In the genomic region with DNA sequence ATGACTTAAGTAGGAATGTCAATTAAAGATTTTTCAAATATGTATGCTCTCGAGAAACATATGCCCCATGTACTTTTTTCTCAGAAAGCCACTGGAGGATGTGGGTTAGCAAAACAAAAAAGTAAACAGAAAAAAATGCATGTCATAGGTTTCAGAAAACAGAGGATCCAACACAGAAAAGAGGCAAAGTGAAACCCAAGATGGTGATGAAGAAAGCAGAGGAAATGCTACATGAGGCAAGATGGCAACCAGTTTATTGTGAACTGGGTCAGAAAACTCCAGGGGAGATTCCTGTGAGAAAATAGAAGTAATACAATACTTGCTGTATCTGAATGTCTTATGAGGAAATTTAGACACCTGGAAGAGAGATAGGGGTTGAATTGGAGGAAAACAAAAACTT, we compare ENCODE assay signal across 28 cellular contexts. TPM values are rescaled to one million over a fixed set of nuclear protein-coding genes. Genes with fewer than 3 reads are reported as not detected.
DNase-seq lines count a peak whose midpoint lies in the region; ATAC-seq and TF ChIP-seq lines count a peak whose summit lies in the region.
"Had no signal": no experiment of that assay in that cellular context is flagged by ENCODE, and none has a peak within 500 bp of the region (broad histone marks: within the 10 kb centered on the region; RNA-seq: fewer than 3 reads in every experiment).

No MANE protein-coding gene starts in this region.

- CTCF ChIA-PET in activated CD8-positive, alpha-beta memory T cell treated with anti-CD3 and anti-CD28 coated beads, Interleukin-2, amount 10 ng/mL, durations not matched to agents 7 days and 5 days (lab: Charles Lee): interaction anchor here (0.7 kb wide), 1 partner anchor 13 kb away, joined by 3 read pairs; no protein-coding TSS in a partner anchor
- CTCF ChIA-PET in activated CD8-positive, alpha-beta T cell treated with anti-CD3 and anti-CD28 coated beads for 36 hours (lab: Charles Lee): no interaction called here

- peaks cover 11% of the 10 kb centered on the region for H3K9me3 Mint-ChIP-seq in activated CD8-positive, alpha-beta memory T cell treated with anti-CD3 and anti-CD28 coated beads, Interleukin-2, amount 10 ng/mL, durations not matched to agents 7 days and 5 days (ENCODE audit: low read depth)
- H3K9me3 Mint-ChIP-seq in activated CD8-positive, alpha-beta T cell treated with anti-CD3 and anti-CD28 coated beads for 36 hours: peaks cover 6% of the 10 kb centered on the region
- peaks cover 9% of the 10 kb centered on the region for H3K9me3 Mint-ChIP-seq in natural killer cell treated with Interleukin-12 subunit alpha and Interleukin-12 subunit beta and Interleukin-15 and Interleukin-18, amount 100 ng/mL, for 72 hours

- ATAC-seq in activated CD8-positive, alpha-beta memory T cell treated with anti-CD3 and anti-CD28 coated beads, Interleukin-2, amount 10 ng/mL, durations not matched to agents 7 days and 5 days: peak; percentile 57
- ATAC-seq in activated CD8-positive, alpha-beta T cell treated with anti-CD3 and anti-CD28 coated beads for 36 hours: peak; percentile 61
- peak; percentile 41 to 85 for ATAC-seq in natural killer cell treated with Interleukin-12 subunit alpha and Interleukin-12 subunit beta and Interleukin-15 and Interleukin-18, amount 100 ng/mL, for 72 hours
- no peak for ATAC-seq in GM21381 (IDR thresholded peaks at IDR 0.05; ENCODE audit: unreplicated experiment)
- ATAC-seq: A549, heart left ventricle, left ventricle myocardium superior had no signal

- peaks cover 20% of the 10 kb centered on the region for H3K4me1 Mint-ChIP-seq in activated CD8-positive, alpha-beta memory T cell treated with anti-CD3 and anti-CD28 coated beads, Interleukin-2, amount 10 ng/mL, durations not matched to agents 7 days and 5 days
- H3K4me1 Mint-ChIP-seq in activated CD8-positive, alpha-beta T cell treated with anti-CD3 and anti-CD28 coated beads for 36 hours (ENCODE audit: low read depth): peaks cover 17% of the 10 kb centered on the region
- H3K4me1 Mint-ChIP-seq in natural killer cell treated with Interleukin-12 subunit alpha and Interleukin-12 subunit beta and Interleukin-15 and Interleukin-18, amount 100 ng/mL, for 72 hours (ENCODE audit: low read depth in 2 of 2): peaks cover 10 to 35% of the 10 kb centered on the region in 2 donors

- no peak for TF ChIP-seq CTCF in GM12865 (IDR thresholded peaks at IDR 0.05; ENCODE audit: insufficient read depth, low read depth, low read length, missing control alignments)
- TF ChIP-seq CTCF in activated CD8-positive, alpha-beta T cell treated with anti-CD3 and anti-CD28 coated beads for 36 hours (IDR thresholded peaks at IDR 0.05): no peak

- POLR2A ChIA-PET in activated CD8-positive, alpha-beta T cell treated with anti-CD3 and anti-CD28 coated beads for 36 hours (lab: Charles Lee): no interaction called here

- peak overlapping the region; percentile 90 for H3K27ac Mint-ChIP-seq in activated CD8-positive, alpha-beta memory T cell treated with anti-CD3 and anti-CD28 coated beads, Interleukin-2, amount 10 ng/mL, durations not matched to agents 7 days and 5 days
- H3K27ac Mint-ChIP-seq in activated CD8-positive, alpha-beta T cell treated with anti-CD3 and anti-CD28 coated beads for 36 hours: peak overlapping the region; percentile 65
- H3K27ac Mint-ChIP-seq in natural killer cell treated with Interleukin-12 subunit alpha and Interleukin-12 subunit beta and Interleukin-15 and Interleukin-18, amount 100 ng/mL, for 72 hours: peak overlapping the region; percentile 61 to 86
- H3K27ac Mint-ChIP-seq: CD4-positive, CD25-positive, alpha-beta regulatory T cell had no signal

- DNase-seq in activated CD8-positive, alpha-beta memory T cell treated with anti-CD3 and anti-CD28 coated beads, Interleukin-2, amount 10 ng/mL, durations not matched to agents 7 days and 5 days: no peak
- DNase-seq in activated CD8-positive, alpha-beta memory T cell treated with anti-CD3 and anti-CD28 coated beads for 24 hours: no peak
- DNase-seq in GM12865 (ENCODE audit: low read depth) (peak; percentile 38), H4 (ENCODE audit: low spot score) (no peak), NCI-H82 (lab: John Stamatoyannopoulos, UW) (no peak)
- DNase-seq in activated CD8-positive, alpha-beta T cell treated with anti-CD3 and anti-CD28 coated beads for 36 hours: no peak
- no peak for DNase-seq in natural killer cell treated with Interleukin-12 subunit alpha and Interleukin-12 subunit beta and Interleukin-15 and Interleukin-18, amount 100 ng/mL, for 72 hours (ENCODE audit: low spot score)
- DNase-seq: activated CD4-positive, CD25-positive, alpha-beta regulatory T cell; AML-193; caudate nucleus; dermis blood vessel endothelial cell; DMS 273 treated with DMSO at 0.1 percent for 48 hours; foreskin fibroblast; heart left ventricle; kidney; left ventricle myocardium superior; NCI-H1417; NCI-H2029; NCI-H524; OCI-M1; retina; testis had no signal

- no peak overlapping the region for H3K4me3 Mint-ChIP-seq in activated CD8-positive, alpha-beta memory T cell treated with anti-CD3 and anti-CD28 coated beads, Interleukin-2, amount 10 ng/mL, durations not matched to agents 7 days and 5 days
- H3K4me3 Mint-ChIP-seq in activated CD8-positive, alpha-beta T cell treated with anti-CD3 and anti-CD28 coated beads for 36 hours: no peak overlapping the region
- H3K4me3 Mint-ChIP-seq in natural killer cell treated with Interleukin-12 subunit alpha and Interleukin-12 subunit beta and Interleukin-15 and Interleukin-18, amount 100 ng/mL, for 72 hours: peak overlapping the region; percentile 40
- H3K4me3 Mint-ChIP-seq: CD4-positive, CD25-positive, alpha-beta regulatory T cell had no signal

- intact Hi-C loops in activated CD8-positive, alpha-beta T cell treated with anti-CD3 and anti-CD28 coated beads for 36 hours (cut with micrococcal nuclease): no loop called here

- peaks cover 18% of the 10 kb centered on the region for H3K36me3 Mint-ChIP-seq in activated CD8-positive, alpha-beta memory T cell treated with anti-CD3 and anti-CD28 coated beads, Interleukin-2, amount 10 ng/mL, durations not matched to agents 7 days and 5 days
- no peaks in the 10 kb centered on the region for H3K36me3 Mint-ChIP-seq in activated CD8-positive, alpha-beta T cell treated with anti-CD3 and anti-CD28 coated beads for 36 hours (ENCODE audit: low read depth)
- peaks cover 17% of the 10 kb centered on the region for H3K36me3 Mint-ChIP-seq in natural killer cell treated with Interleukin-12 subunit alpha and Interleukin-12 subunit beta and Interleukin-15 and Interleukin-18, amount 100 ng/mL, for 72 hours

- no peaks in the 10 kb centered on the region for H3K27me3 Mint-ChIP-seq in activated CD8-positive, alpha-beta memory T cell treated with anti-CD3 and anti-CD28 coated beads, Interleukin-2, amount 10 ng/mL, durations not matched to agents 7 days and 5 days
- no peaks in the 10 kb centered on the region for H3K27me3 Mint-ChIP-seq in activated CD8-positive, alpha-beta T cell treated with anti-CD3 and anti-CD28 coated beads for 36 hours
- peaks cover 5 to 11% of the 10 kb centered on the region in 2 donors for H3K27me3 Mint-ChIP-seq in natural killer cell treated with Interleukin-12 subunit alpha and Interleukin-12 subunit beta and Interleukin-15 and Interleukin-18, amount 100 ng/mL, for 72 hours

- H3K4me3 ChIP-seq in GM12865 (ENCODE audit: low read depth, low read length): no peak overlapping the region
- H3K4me3 ChIP-seq: A549, esophagus muscularis mucosa, HAP-1, heart left ventricle, testis had no signal

RNA-seq across cellular contexts. Expression of a gene that starts 30.8 kb away (rescaled TPM):
- total RNA-seq in activated CD8-positive, alpha-beta memory T cell treated with anti-CD3 and anti-CD28 coated beads, Interleukin-2, amount 10 ng/mL, durations not matched to agents 7 days and 5 days: 10 to 100 TPM in 1 of 2 experiments, 1 to 10 TPM in 1; 7.3 to 12.5 TPM
- 1 to 10 TPM; 4.2 to 4.4 TPM for total RNA-seq in activated CD8-positive, alpha-beta T cell treated with anti-CD3 and anti-CD28 coated beads for 36 hours
- 100 to 1,000 TPM; 117 to 270 TPM for total RNA-seq in natural killer cell treated with Interleukin-12 subunit alpha and Interleukin-12 subunit beta and Interleukin-15 and Interleukin-18, amount 100 ng/mL, for 72 hours
- total RNA-seq in H4 (2014; rRNA removed; shearing (Covaris generic)): 0.17 TPM in 1 of 2 replicates, not detected in the other
- total RNA-seq: dermis blood vessel endothelial cell, myocyte had no signal

Comparison
In these comparisons a context has a peak if more than half of its experiments do, and no peak if none do; other contexts are left out.
1. RNA of a gene that starts 30.8 kb away (total RNA-seq): 117 to 270 TPM in natural killer cell treated with Interleukin-12 subunit alpha and Interleukin-12 subunit beta and Interleukin-15 and Interleukin-18, amount 100 ng/mL, for 72 hours; 7.3 to 12.5 TPM in activated CD8-positive, alpha-beta memory T cell treated with anti-CD3 and anti-CD28 coated beads, Interleukin-2, amount 10 ng/mL, durations not matched to agents 7 days and 5 days, 4.2 to 4.4 TPM in activated CD8-positive, alpha-beta T cell treated with anti-CD3 and anti-CD28 coated beads for 36 hours and 0.17 TPM in H4; every median in the first group is over 4 times any median in the second.
2. Peak in every context shown above with its lines, with median percentiles within 50 percentile points of each other: H3K27ac Mint-ChIP-seq.